Comparison of ENCODE assay signal across 1 cellular context in the genomic region with DNA sequence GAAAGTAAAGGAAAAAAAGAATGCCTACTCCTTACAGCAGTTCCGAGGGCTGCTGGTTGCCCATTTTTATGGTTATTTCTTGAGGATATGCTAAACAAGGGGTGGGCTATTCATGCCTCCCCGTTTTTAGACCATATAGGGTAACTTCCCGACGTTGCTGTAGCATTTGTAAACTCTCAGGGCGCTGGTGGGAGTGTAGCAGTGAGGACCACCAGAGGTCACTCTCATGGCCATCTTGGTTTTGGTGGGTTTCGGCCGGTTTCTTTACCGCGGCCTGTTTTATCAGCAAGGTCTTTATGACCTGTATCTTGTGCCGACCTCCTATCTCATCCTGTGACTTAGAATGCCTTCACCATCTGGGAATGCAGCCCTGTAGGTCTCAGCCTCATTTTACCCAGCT.
TF ChIP-seq lines count a peak whose summit lies in the region.

No MANE protein-coding gene starts in this region.

TF ChIP-seq in H1, 55 proteins besides CTCF, POLR2A, EP300 and RAD21:
- peak; percentile 69; the same call in 1 of the 2 replicates for TF ChIP-seq SRF (IDR thresholded peaks at IDR 0.05; ENCODE audit: low read depth, low read length)
- 0 out of 2 replicates have a peak, but pooled peaks have one; percentile 15 for TF ChIP-seq RBBP5 (IDR thresholded peaks at IDR 0.05; ENCODE audit: borderline replicate concordance, low read depth, low read length)
- peak; percentile 62; the same call in 1 of the 2 replicates for TF ChIP-seq YY1 (IDR thresholded peaks at IDR 0.05; ENCODE audit: low read depth, low read length)
